Comparison of ENCODE assay signal across 19 cellular contexts in genomic region chr21:37193006-37193405, GRCh38.
"Had no signal": no experiment of that assay in that cellular context is flagged by ENCODE, and none has a peak within 500 bp of the region (broad histone marks: within the 10 kb centered on the region; RNA-seq: fewer than 3 reads in every experiment).

No MANE protein-coding gene starts in this region.

- H3K4me3 ChIP-seq: coronary artery, esophagus muscularis mucosa, gastroesophageal sphincter, heart left ventricle, lower lobe of right lung, tibial artery had no signal

- H3K4me3 Mint-ChIP-seq: activated T-helper 1 cell treated with anti-CD3 and anti-CD28 coated beads, Interleukin-12 subunit alpha, Interleukin-12 subunit beta, Interleukin-2, Interleukin-4 antibody, amounts not matched to agents 30 ng/mL and 10 ng/mL and 1 ng/mL, durations not matched to agents 14 hours and 24 hours and 36 hours; mesothelial cell of epicardium; nephron progenitor cell had no signal

- ATAC-seq: activated CD4-positive, CD25-positive, alpha-beta regulatory T cell treated with anti-CD3 and anti-CD28 coated beads, Interleukin-2, amount 50 U/mL, for 24 hours; gastroesophageal sphincter; heart left ventricle; lower lobe of right lung; stimulated activated naive CD8-positive, alpha-beta T cell treated with anti-CD3 and anti-CD28 coated beads, Interleukin-15, Interleukin-2, amounts not matched to agents 100 U/mL and 50 U/mL, for 24 hours had no signal

- H3K4me1 Mint-ChIP-seq: mesothelial cell of epicardium, nephron progenitor cell had no signal

- H3K27me3 ChIP-seq: brain microvascular endothelial cell, esophagus muscularis mucosa, gastroesophageal sphincter, heart left ventricle, tibial artery had no signal

- H3K9me3 ChIP-seq: esophagus muscularis mucosa, gastroesophageal sphincter, heart left ventricle, lower lobe of right lung, tibial artery had no signal

- H3K27ac ChIP-seq: brain microvascular endothelial cell, coronary artery, esophagus muscularis mucosa, gastroesophageal sphincter, heart left ventricle, lower lobe of right lung, tibial artery had no signal

- DNase-seq: activated gamma-delta T cell treated with Interleukin-2 at 50 U/mL for 16 hours; brain microvascular endothelial cell; central memory CD4-positive, alpha-beta T cell; heart left ventricle; islet precursor cell; lower lobe of right lung; nephron progenitor cell; occipital lobe; stimulated activated CD4-positive, alpha-beta T cell treated with anti-CD3 and anti-CD28 coated beads, Interleukin-12 subunit alpha, Interleukin-12 subunit beta, amount 100 ng/mL, for 4 hours; stimulated activated CD4-positive, alpha-beta T cell treated with anti-CD3 and anti-CD28 coated beads, Interleukin-1b, Interleukin-23, amount 100 ng/mL, for 48 hours; stimulated activated naive CD8-positive, alpha-beta T cell treated with anti-CD3 and anti-CD28 coated beads, Interleukin-15, Interleukin-2, amounts not matched to agents 100 U/mL and 50 U/mL, for 24 hours; tibial artery had no signal

- H3K27me3 Mint-ChIP-seq: progenitor cell of endocrine pancreas had no signal

- H3K4me1 ChIP-seq: esophagus muscularis mucosa, gastroesophageal sphincter, lower lobe of right lung, tibial artery had no signal

- H3K9me3 Mint-ChIP-seq: activated T-helper 1 cell treated with anti-CD3 and anti-CD28 coated beads, Interleukin-12 subunit alpha, Interleukin-12 subunit beta, Interleukin-2, Interleukin-4 antibody, amounts not matched to agents 30 ng/mL and 10 ng/mL and 1 ng/mL, durations not matched to agents 14 hours and 24 hours and 36 hours; mesothelial cell of epicardium; nephron progenitor cell had no signal

- H3K27ac Mint-ChIP-seq: activated T-helper 1 cell treated with anti-CD3 and anti-CD28 coated beads, Interleukin-12 subunit alpha, Interleukin-12 subunit beta, Interleukin-2, Interleukin-4 antibody, amounts not matched to agents 30 ng/mL and 10 ng/mL and 1 ng/mL, durations not matched to agents 14 hours and 24 hours and 36 hours; mesothelial cell of epicardium; nephron progenitor cell; progenitor cell of endocrine pancreas had no signal
